9 cellular contexts compared by ENCODE assay signal in genomic region chr11:68010058-68011041, GRCh38. TPM values are rescaled to one million over a fixed set of nuclear protein-coding genes. Genes with fewer than 3 reads are reported as not detected.
A peak's percentile ranks its signal among the peaks of the same experiment; 100 is the strongest.
DNase-seq lines count a peak whose midpoint lies in the region; ATAC-seq and TF ChIP-seq lines count a peak whose summit lies in the region.
"Had no signal": no experiment of that assay in that cellular context is flagged by ENCODE, and none has a peak within 500 bp of the region (broad histone marks: within the 10 kb centered on the region; RNA-seq: fewer than 3 reads in every experiment).

Gene ALDH3B1, plus strand, starts transcription at chr11:68010327. Its CDS starts 4,971 bp downstream, at chr11:68015298.

- TF ChIP-seq CTCF in fibroblast of lung (conservative IDR thresholded peaks at IDR 0.05 in 1 of 2, IDR thresholded peaks at IDR 0.05 in 1 of 2; ENCODE audit: low read depth in 1 of 2, low read length in 2 of 2) (no peak), vagina (IDR thresholded peaks at IDR 0.05) (no peak)

- POLR2A ChIA-PET in activated CD4-positive, alpha-beta memory T cell treated with anti-CD3 and anti-CD28 coated beads, Interleukin-2, amount 10 ng/mL, durations not matched to agents 7 days and 5 days (lab: Charles Lee) = no interaction called here
- POLR2A ChIA-PET in activated CD4-positive, alpha-beta memory T cell treated with anti-CD3 and anti-CD28 coated beads for 36 hours (lab: Charles Lee) = no interaction called here

- no peaks in the 10 kb centered on the region for H4K20me1 ChIP-seq in fibroblast of lung (ENCODE audit: control insufficient read depth, extremely low read depth, insufficient read depth, low read length)

- H3K27ac Mint-ChIP-seq in activated CD4-positive, alpha-beta memory T cell treated with anti-CD3 and anti-CD28 coated beads, Interleukin-2, amount 10 ng/mL, durations not matched to agents 7 days and 5 days = peak within 1 kb of the TSS; percentile 61
- no peak within 1 kb of the TSS for H3K27ac Mint-ChIP-seq in activated CD4-positive, alpha-beta memory T cell treated with anti-CD3 and anti-CD28 coated beads for 36 hours
- peak within 1 kb of the TSS; percentile 68 to 95 (median 84) for H3K27ac Mint-ChIP-seq in naive B cell

- H3K4me1 ChIP-seq in fibroblast of lung (ENCODE audit: control insufficient read depth, extremely low read depth, insufficient read depth, low read length) = peaks cover 33% of the 10 kb centered on the region
- H3K4me1 ChIP-seq in vagina = peaks cover 75% of the 10 kb centered on the region

- no peaks in the 10 kb centered on the region for H3K36me3 Mint-ChIP-seq in activated CD4-positive, alpha-beta memory T cell treated with anti-CD3 and anti-CD28 coated beads, Interleukin-2, amount 10 ng/mL, durations not matched to agents 7 days and 5 days (ENCODE audit: low read depth)
- H3K36me3 Mint-ChIP-seq in activated CD4-positive, alpha-beta memory T cell treated with anti-CD3 and anti-CD28 coated beads for 36 hours = no peaks in the 10 kb centered on the region
- H3K36me3 Mint-ChIP-seq in naive B cell = no peaks in the 10 kb centered on the region

- no peak for DNase-seq in activated CD4-positive, alpha-beta memory T cell treated with anti-CD3 and anti-CD28 coated beads, Interleukin-2, amount 10 ng/mL, durations not matched to agents 7 days and 5 days
- DNase-seq in activated CD4-positive, alpha-beta memory T cell treated with anti-CD3 and anti-CD28 coated beads for 36 hours = no peak
- DNase-seq in T1000 (lab: John Stamatoyannopoulos, UW) (peak; percentile 85), fibroblast of lung (ENCODE audit: low read depth in 2 of 2) (peak; percentile 74 to 91), naive B cell (no peak), vagina (ENCODE audit: extremely low spot score in 2 of 2) (no peak)

- peaks cover 5% of the 10 kb centered on the region for H3K4me1 Mint-ChIP-seq in activated CD4-positive, alpha-beta memory T cell treated with anti-CD3 and anti-CD28 coated beads, Interleukin-2, amount 10 ng/mL, durations not matched to agents 7 days and 5 days
- no peaks in the 10 kb centered on the region for H3K4me1 Mint-ChIP-seq in activated CD4-positive, alpha-beta memory T cell treated with anti-CD3 and anti-CD28 coated beads for 36 hours (ENCODE audit: low read depth)
- H3K4me1 Mint-ChIP-seq in naive B cell = peaks cover 41 to 56% (median 52%) of the 10 kb centered on the region in 3 donors
- H3K4me1 Mint-ChIP-seq: central memory CD8-positive, alpha-beta T cell had no signal

- peak within 1 kb of the TSS; percentile 95 for H3K9ac ChIP-seq in fibroblast of lung (ENCODE audit: insufficient read depth, low read length)

- H3K27ac ChIP-seq in fibroblast of lung (ENCODE audit: insufficient read depth, low read length) (peak within 1 kb of the TSS; percentile 97), vagina (peak within 1 kb of the TSS; percentile 85)

- CTCF ChIA-PET in activated CD4-positive, alpha-beta memory T cell treated with anti-CD3 and anti-CD28 coated beads, Interleukin-2, amount 10 ng/mL, durations not matched to agents 7 days and 5 days (lab: Charles Lee) = no interaction called here
- CTCF ChIA-PET in activated CD4-positive, alpha-beta memory T cell treated with anti-CD3 and anti-CD28 coated beads for 36 hours (lab: Charles Lee) = no interaction called here

- no peaks in the 10 kb centered on the region for H3K27me3 Mint-ChIP-seq in activated CD4-positive, alpha-beta memory T cell treated with anti-CD3 and anti-CD28 coated beads, Interleukin-2, amount 10 ng/mL, durations not matched to agents 7 days and 5 days
- H3K27me3 Mint-ChIP-seq in activated CD4-positive, alpha-beta memory T cell treated with anti-CD3 and anti-CD28 coated beads for 36 hours = peaks cover 1% of the 10 kb centered on the region
- H3K27me3 Mint-ChIP-seq in naive B cell = no peaks in the 10 kb centered on the region

- intact Hi-C loops in activated CD4-positive, alpha-beta memory T cell treated with anti-CD3 and anti-CD28 coated beads for 36 hours (cut with micrococcal nuclease) = no loop called here
- intact Hi-C loops in vagina (cut with DNase I) = no loop called here

- no peaks in the 10 kb centered on the region for H3K9me3 ChIP-seq in fibroblast of lung (ENCODE audit: control insufficient read depth, insufficient read depth, low read depth, low read length)
- no peaks in the 10 kb centered on the region for H3K9me3 ChIP-seq in vagina

- TF ChIP-seq POLR2A in vagina (IDR thresholded peaks at IDR 0.05) = no peak

- H3K79me2 ChIP-seq in fibroblast of lung (ENCODE audit: control insufficient read depth, insufficient read depth, low read length) = peaks cover 21% of the 10 kb centered on the region

- no peak within 1 kb of the TSS for H2AFZ ChIP-seq in fibroblast of lung (ENCODE audit: low read length)

- H3K27me3 ChIP-seq in fibroblast of lung (ENCODE audit: control insufficient read depth, insufficient read depth, low read length) = no peaks in the 10 kb centered on the region
- H3K27me3 ChIP-seq in vagina = no peaks in the 10 kb centered on the region

- peaks cover 6% of the 10 kb centered on the region for H3K36me3 ChIP-seq in fibroblast of lung (ENCODE audit: control insufficient read depth, insufficient read depth, low read length)
- H3K36me3 ChIP-seq in vagina = no peaks in the 10 kb centered on the region

- H3K9me3 Mint-ChIP-seq in activated CD4-positive, alpha-beta memory T cell treated with anti-CD3 and anti-CD28 coated beads, Interleukin-2, amount 10 ng/mL, durations not matched to agents 7 days and 5 days = no peaks in the 10 kb centered on the region
- no peaks in the 10 kb centered on the region for H3K9me3 Mint-ChIP-seq in activated CD4-positive, alpha-beta memory T cell treated with anti-CD3 and anti-CD28 coated beads for 36 hours
- no peaks in the 10 kb centered on the region for H3K9me3 Mint-ChIP-seq in naive B cell
- H3K9me3 Mint-ChIP-seq: central memory CD8-positive, alpha-beta T cell had no signal

- H3K4me3 Mint-ChIP-seq in activated CD4-positive, alpha-beta memory T cell treated with anti-CD3 and anti-CD28 coated beads, Interleukin-2, amount 10 ng/mL, durations not matched to agents 7 days and 5 days = no peak within 1 kb of the TSS
- no peak within 1 kb of the TSS for H3K4me3 Mint-ChIP-seq in activated CD4-positive, alpha-beta memory T cell treated with anti-CD3 and anti-CD28 coated beads for 36 hours
- H3K4me3 Mint-ChIP-seq in naive B cell = peak within 1 kb of the TSS; percentile 54 to 88 (median 78)
- H3K4me3 Mint-ChIP-seq: central memory CD8-positive, alpha-beta T cell had no signal

- H3K4me2 ChIP-seq in fibroblast of lung (ENCODE audit: extremely low read depth, insufficient read depth, low read length) = peak within 1 kb of the TSS; percentile 85

- H3K4me3 ChIP-seq in fibroblast of lung (replicated peaks in 1 of 4; ENCODE audit: control extremely low read depth in 1 of 4, insufficient read depth in 1 of 4, low read depth in 3 of 4, low read length in 4 of 4) (peak within 1 kb of the TSS; percentile 52 to 67 (median 60)), vagina (peak within 1 kb of the TSS; percentile 44 to 47)

- ATAC-seq in naive B cell (ENCODE audit: low read depth in 2 of 2) (peak; percentile 39 to 51), HG02973 (IDR thresholded peaks at IDR 0.05; ENCODE audit: unreplicated experiment) (no peak), GM19467 (IDR thresholded peaks at IDR 0.05; ENCODE audit: unreplicated experiment) (no peak)

RNA-seq across cellular contexts. Expression of gene ALDH3B1, which starts in this region (rescaled TPM):
- not detected for total RNA-seq in activated CD4-positive, alpha-beta memory T cell treated with anti-CD3 and anti-CD28 coated beads, Interleukin-2, amount 10 ng/mL, durations not matched to agents 7 days and 5 days
- total RNA-seq in activated CD4-positive, alpha-beta memory T cell treated with anti-CD3 and anti-CD28 coated beads for 36 hours = not detected
- total RNA-seq in fibroblast of lung = 24.9 and 57.6 TPM in 2 replicates
- 19.1 and 39.0 TPM in 2 replicates for polyA plus RNA-seq in fibroblast of lung
- 28.9 and 61.9 TPM in 2 replicates for polyA plus RNA-seq in fibroblast of lung (2012)
- polyA minus RNA-seq in fibroblast of lung (ENCODE audit: low replicate concordance) = 14.7 and 50.0 TPM in 2 replicates
- polyA plus RNA-seq in naive B cell (ENCODE audit: low read depth in 6 of 6) = under 1 TPM in 5 of 6 donors, not detected in 1; 0.33 to 0.94 (median 0.67) TPM
- total RNA-seq in vagina = 22.1 TPM

Comparison
In these comparisons a context has a peak if more than half of its experiments do, and no peak if none do; other contexts are left out.
1. RNA of gene ALDH3B1 (total RNA-seq): 24.9 to 57.6 TPM in fibroblast of lung and 22.1 TPM in vagina (single experiment); not detected in activated CD4-positive, alpha-beta memory T cell treated with anti-CD3 and anti-CD28 coated beads, Interleukin-2, amount 10 ng/mL, durations not matched to agents 7 days and 5 days and not detected in activated CD4-positive, alpha-beta memory T cell treated with anti-CD3 and anti-CD28 coated beads for 36 hours; every median in the first group is over 10 times any median in the second.
2. RNA of gene ALDH3B1 (polyA plus RNA-seq): 19.1 to 61.9 TPM in fibroblast of lung; 0.33 to 0.94 TPM in naive B cell; every median in the first group is over 10 times any median in the second.
3. Peak in ATAC-seq in naive B cell; RNA of the gene not detected or under 1 TPM.
4. DNase-seq: peak in T1000 (single experiment) and fibroblast of lung (2 of 2); none in activated CD4-positive, alpha-beta memory T cell treated with anti-CD3 and anti-CD28 coated beads, Interleukin-2, amount 10 ng/mL, durations not matched to agents 7 days and 5 days (single experiment), activated CD4-positive, alpha-beta memory T cell treated with anti-CD3 and anti-CD28 coated beads for 36 hours (single experiment), naive B cell (single experiment) and vagina (0 of 2).
5. H3K4me3 Mint-ChIP-seq: peak in naive B cell (8 of 8); none in activated CD4-positive, alpha-beta memory T cell treated with anti-CD3 and anti-CD28 coated beads, Interleukin-2, amount 10 ng/mL, durations not matched to agents 7 days and 5 days (single experiment) and activated CD4-positive, alpha-beta memory T cell treated with anti-CD3 and anti-CD28 coated beads for 36 hours (single experiment).